In genomic region chr18:63578357-63578958, GRCh38 we compare ENCODE assay signal across 8 cellular contexts. TPM values are rescaled to one million over a fixed set of nuclear protein-coding genes. Genes with fewer than 3 reads are reported as not detected.
DNase-seq lines count a peak whose midpoint lies in the region; ATAC-seq and TF ChIP-seq lines count a peak whose summit lies in the region.

No MANE protein-coding gene starts in this region.

- no peaks in the 10 kb centered on the region for H3K27me3 ChIP-seq in gastrocnemius medialis

- H3K27ac ChIP-seq in gastrocnemius medialis: no peak overlapping the region

- DNase-seq in AG10803 (ENCODE audit: low read depth) (peak; percentile 51), HS-27A (ENCODE audit: low read depth) (peak; percentile 29), RPMI7951 (ENCODE audit: low read depth) (peak; percentile 27), fibroblast of mammary gland (ENCODE audit: low read depth) (peak; percentile 55), gastrocnemius medialis (no peak), D341Med (ENCODE audit: low spot score) (no peak)
- DNase-seq in activated CD4-positive, CD25-positive, alpha-beta regulatory T cell (lab: John Stamatoyannopoulos, UW): no peak

- H3K36me3 ChIP-seq in gastrocnemius medialis: no peaks in the 10 kb centered on the region

- intact Hi-C loops in gastrocnemius medialis (cut with DNase I; ENCODE audit: low total_unique reads): no loop called here

- no peaks in the 10 kb centered on the region for H3K9me3 ChIP-seq in gastrocnemius medialis

- H3K4me3 ChIP-seq in AG10803 (ENCODE audit: low read length): no peak overlapping the region
- H3K4me3 ChIP-seq in GM12875 (ENCODE audit: low read depth, low read length): no peak overlapping the region
- H3K4me3 ChIP-seq in fibroblast of mammary gland (ENCODE audit: control insufficient read depth, low read depth, low read length): no peak overlapping the region
- no peak overlapping the region for H3K4me3 ChIP-seq in gastrocnemius medialis

- ATAC-seq in gastrocnemius medialis: no peak

- no peaks in the 10 kb centered on the region for H3K4me1 ChIP-seq in gastrocnemius medialis

- TF ChIP-seq CTCF in AG10803 (conservative IDR thresholded peaks at IDR 0.05; ENCODE audit: low read length): peak; percentile 96
- TF ChIP-seq CTCF in GM12875 (IDR thresholded peaks at IDR 0.05; ENCODE audit: borderline replicate concordance, insufficient read depth, low read depth, low read length): peak; percentile 62; the same call in 1 of the 2 replicates
- peak; percentile 84 for TF ChIP-seq CTCF in fibroblast of mammary gland (conservative IDR thresholded peaks at IDR 0.05; ENCODE audit: control insufficient read depth, insufficient read depth, low read depth, low read length)
- peak in 3 of 5 experiments; percentile 28 to 60 (median 58) for TF ChIP-seq CTCF in gastrocnemius medialis (IDR thresholded peaks at IDR 0.05 in 4 of 5, conservative IDR thresholded peaks at IDR 0.05 in 1 of 5)

- in situ Hi-C loops in gastrocnemius medialis (cut with MboI; ENCODE audit: low sequenced_read_pairs in 4 of 4): loop anchor here in 1 of 4 donors (10.0 kb wide), 1 partner anchor 54 kb away; no protein-coding TSS in a partner anchor

- no peak for TF ChIP-seq POLR2A in gastrocnemius medialis (IDR thresholded peaks at IDR 0.05)

RNA-seq across cellular contexts. Expression of gene SERPINB13, which starts 8.7 kb away (rescaled TPM):
- total RNA-seq in RPMI7951 (2014; rRNA removed; shearing (Covaris generic)): not detected in 2 replicates
- not detected for total RNA-seq in gastrocnemius medialis

RNA-seq across cellular contexts. Expression of gene SERPINB12, which starts 36.3 kb away (rescaled TPM):
- not detected in 2 replicates for total RNA-seq in RPMI7951 (2014; rRNA removed; shearing (Covaris generic))
- total RNA-seq in gastrocnemius medialis: not detected

Comparison
In these comparisons a context has a peak if more than half of its experiments do, and no peak if none do; other contexts are left out.
1. DNase-seq: peak in AG10803 (single experiment), HS-27A (single experiment), RPMI7951 (single experiment) and fibroblast of mammary gland (single experiment); none in gastrocnemius medialis (0 of 2), D341Med (single experiment) and activated CD4-positive, CD25-positive, alpha-beta regulatory T cell (0 of 4).
2. Peak in every context shown above with its lines, with median percentiles within 50 percentile points of each other: CTCF ChIP-seq.